Comparison of ENCODE assay signal across 10 cellular contexts in the genomic region with DNA sequence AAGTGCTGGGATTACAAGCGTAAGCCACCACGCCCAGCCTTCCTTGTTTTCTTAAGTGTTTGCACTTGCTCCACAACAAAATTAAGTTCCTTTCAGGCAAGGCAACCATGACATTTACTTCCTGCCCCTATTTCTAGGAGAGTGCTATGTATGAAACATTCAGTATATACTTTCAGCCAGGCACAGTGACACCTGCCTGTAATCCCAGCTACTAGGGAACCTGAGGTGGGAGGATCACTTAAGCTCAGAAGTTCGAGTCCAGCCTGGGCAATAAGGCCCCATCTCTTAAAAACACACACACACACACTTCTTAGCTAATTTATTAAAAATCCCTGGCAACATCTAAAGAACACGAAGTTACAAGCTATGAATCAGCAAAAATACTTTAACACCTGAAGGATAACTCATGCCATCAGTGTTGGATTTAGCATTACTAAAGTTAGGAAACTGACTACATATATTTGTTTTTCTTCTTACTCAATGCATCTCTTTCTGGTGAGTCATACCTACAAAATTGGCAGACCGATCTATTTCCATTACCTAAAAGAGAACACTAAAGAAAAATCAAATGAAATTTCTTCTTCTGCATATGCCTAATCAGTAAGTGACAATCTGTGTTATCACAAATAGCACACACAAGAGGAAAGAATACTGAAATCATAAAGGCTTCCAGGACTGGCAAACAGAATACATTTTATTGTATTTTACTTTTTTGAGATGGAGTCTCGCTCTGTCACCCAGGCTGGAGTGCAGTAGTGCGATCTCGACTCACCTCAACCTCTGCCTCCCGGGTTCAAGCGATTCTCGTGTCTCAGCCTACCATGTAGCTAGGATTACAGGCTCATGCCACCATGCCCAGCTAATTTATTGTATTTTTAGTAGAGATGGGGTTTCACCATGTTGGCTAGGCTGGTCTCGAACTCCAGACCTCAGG. TPM values are rescaled to one million over a fixed set of nuclear protein-coding genes. Genes with fewer than 3 reads are reported as not detected.
A peak's percentile ranks its signal among the peaks of the same experiment; 100 is the strongest.
DNase-seq lines count a peak whose midpoint lies in the region; ATAC-seq and TF ChIP-seq lines count a peak whose summit lies in the region.
"Had no signal": no experiment of that assay in that cellular context is flagged by ENCODE, and none has a peak within 500 bp of the region (broad histone marks: within the 10 kb centered on the region; RNA-seq: fewer than 3 reads in every experiment).

No MANE protein-coding gene starts in this region.

- peak overlapping the region; percentile 94 for H2BK120ac ChIP-seq in IMR-90 (ENCODE audit: low read depth, low read length)
- no peak overlapping the region for H2BK120ac ChIP-seq in mesenchymal stem cell (ENCODE audit: low read depth, low read length)

- peak overlapping the region; percentile 79 for H4K91ac ChIP-seq in IMR-90 (ENCODE audit: insufficient read depth, low read depth, low read length)
- H4K91ac ChIP-seq in mesenchymal stem cell (ENCODE audit: low read length), result no peak overlapping the region

- H4K20me1 ChIP-seq in IMR-90 (ENCODE audit: insufficient read depth, low read length) (peaks cover 3% of the 10 kb centered on the region; the same call in 1 of the 2 replicates), neural progenitor cell (ENCODE audit: low read depth) (peaks cover 8% of the 10 kb centered on the region)

- intact Hi-C loops in IMR-90 (cut with micrococcal nuclease), result no loop called here

- H3K79me1 ChIP-seq in IMR-90 (ENCODE audit: low read depth in 1 of 2, low read length in 2 of 2) (peaks cover 20 to 53% of the 10 kb centered on the region in 2 experiments), mesenchymal stem cell (replicated peaks; ENCODE audit: low read length, poor library complexity, severe bottlenecking) (no peaks in the 10 kb centered on the region)

- in situ Hi-C loops in IMR-90 (cut with MboI; ENCODE audit: low sequenced_read_pairs), result no loop called here

- peak overlapping the region; percentile 84 for H2AK9ac ChIP-seq in IMR-90 (replicated peaks; ENCODE audit: low read depth, low read length, poor library complexity)

- no peak overlapping the region for H3K4me3 Mint-ChIP-seq in neural progenitor cell

- H3K9me3 Mint-ChIP-seq in neural progenitor cell, result no peaks in the 10 kb centered on the region

- peak overlapping the region; percentile 55 for H4K5ac ChIP-seq in IMR-90 (ENCODE audit: low read depth, low read length)

- CTCF ChIA-PET in AG04449 (lab: Yijun Ruan, JAX) (interaction anchor here (2.5 kb wide), 1 partner anchor 62 kb away, joined by 8 read pairs; no protein-coding TSS in a partner anchor), IMR-90 (lab: Yijun Ruan, JAX) (interaction anchor here (0.6 kb wide), 1 partner anchor 87 kb away, joined by 4 read pairs; no protein-coding TSS in a partner anchor)

- H3K4me1 Mint-ChIP-seq in neural progenitor cell, result no peaks in the 10 kb centered on the region

- H2AFZ ChIP-seq in IMR-90 (replicated peaks; ENCODE audit: low read length, poor library complexity), result peak overlapping the region; percentile 49
- H2AFZ ChIP-seq in mesenchymal stem cell (ENCODE audit: low read depth, low read length), result no peak overlapping the region
- no peak overlapping the region for H2AFZ ChIP-seq in neural progenitor cell (replicated peaks)

- H3K23ac ChIP-seq in IMR-90 (ENCODE audit: low read depth, low read length) (peak overlapping the region; percentile 77), mesenchymal stem cell (ENCODE audit: low read length in 2 of 2) (no peak overlapping the region)

- H3K4me3 ChIP-seq in AG04449 (ENCODE audit: low read depth, low read length), result no peak overlapping the region
- H3K4me3 ChIP-seq in IMR-90 (ENCODE audit: insufficient read depth, low read depth, low read length), result no peak overlapping the region
- H3K4me3 ChIP-seq in coronary artery, result peak overlapping the region; percentile 59
- no peak overlapping the region for H3K4me3 ChIP-seq in mesenchymal stem cell (ENCODE audit: insufficient read depth in 1 of 2, low read depth in 1 of 2, low read length in 2 of 2)
- no peak overlapping the region for H3K4me3 ChIP-seq in tibial nerve
- no peak overlapping the region for H3K4me3 ChIP-seq in neural progenitor cell

- peak overlapping the region; percentile 98 for H2BK20ac ChIP-seq in IMR-90 (ENCODE audit: low read depth, low read length)

- DNase-seq in AG04449 (ENCODE audit: low read depth, low spot score) (peak; percentile 69), IMR-90 (peak; percentile 96), coronary artery (ENCODE audit: low spot score) (no peak), mesenchymal stem cell (peak; percentile 71), tibial nerve (ENCODE audit: low spot score in 2 of 2) (no peak), neural progenitor cell (ENCODE audit: low spot score) (no peak), cerebellum (ENCODE audit: low spot score) (no peak)
- DNase-seq: activated CD8-positive, alpha-beta memory T cell treated with anti-CD3 and anti-CD28 coated beads for 24 hours; NCI-H1930 had no signal

- H3K4me1 ChIP-seq in IMR-90 (ENCODE audit: control insufficient read depth, insufficient read depth, low read length) (peaks cover 12% of the 10 kb centered on the region; the same call in 1 of the 2 replicates), mesenchymal stem cell (ENCODE audit: control insufficient read depth, insufficient read depth, low read depth, low read length) (peaks cover 5% of the 10 kb centered on the region), tibial nerve (peaks cover 0 to 33% (median 0%) of the 10 kb centered on the region in 4 donors), neural progenitor cell (peaks cover 17% of the 10 kb centered on the region)

- peak overlapping the region; percentile 21; the same call in 1 of the 2 replicates for H3K4me2 ChIP-seq in IMR-90 (ENCODE audit: low read depth, low read length)
- no peak overlapping the region for H3K4me2 ChIP-seq in mesenchymal stem cell (ENCODE audit: low read length, poor library complexity, severe bottlenecking)
- no peak overlapping the region for H3K4me2 ChIP-seq in neural progenitor cell

- no peaks in the 10 kb centered on the region for H3F3A ChIP-seq in neural progenitor cell (ENCODE audit: low read depth)

- TF ChIP-seq CTCF in AG04449 (IDR thresholded peaks at IDR 0.05; ENCODE audit: insufficient read depth, low read length, missing control alignments) (no peak), IMR-90 (conservative IDR thresholded peaks at IDR 0.05; ENCODE audit: low read depth, low read length) (no peak), coronary artery (IDR thresholded peaks at IDR 0.05) (no peak), tibial nerve (IDR thresholded peaks at IDR 0.05) (no peak), neural progenitor cell (IDR thresholded peaks at IDR 0.05) (no peak)

- H3K4ac ChIP-seq in IMR-90 (ENCODE audit: low read depth, low read length) (peak overlapping the region; percentile 94), mesenchymal stem cell (ENCODE audit: low read depth in 1 of 2, low read length in 2 of 2) (no peak overlapping the region)

- no TSS peak for BruUV-seq in IMR-90 (replicated peaks; lab: Mats Ljungman, UMichigan)

- H3K9me1 ChIP-seq in IMR-90 (ENCODE audit: insufficient read depth, low read length), result peaks cover 8% of the 10 kb centered on the region

- no peaks in the 10 kb centered on the region for H3K27me3 Mint-ChIP-seq in neural progenitor cell (ENCODE audit: insufficient read depth, low read depth)

- H3K9me3 ChIP-seq in IMR-90 (ENCODE audit: control insufficient read depth, insufficient read depth, low read length) (no peaks in the 10 kb centered on the region), mesenchymal stem cell (ENCODE audit: control insufficient read depth, low read length) (no peaks in the 10 kb centered on the region), tibial nerve (no peaks in the 10 kb centered on the region), neural progenitor cell (ENCODE audit: low read depth) (no peaks in the 10 kb centered on the region)

- H3K36me3 Mint-ChIP-seq in neural progenitor cell, result peaks cover 3% of the 10 kb centered on the region

- TF ChIP-seq EP300 in tibial nerve (IDR thresholded peaks at IDR 0.05), result no peak

- H2BK5ac ChIP-seq in IMR-90 (ENCODE audit: low read depth, low read length, poor library complexity, severe bottlenecking), result peak overlapping the region; percentile 98
- H2BK5ac ChIP-seq in mesenchymal stem cell (ENCODE audit: low read depth, low read length, poor library complexity, severe bottlenecking), result peak overlapping the region; percentile 81

- POLR2A ChIA-PET in AG04449 (lab: Yijun Ruan, JAX) (interaction anchor here (0.6 kb wide), 1 partner anchor 31 kb away, joined by 6 read pairs; no protein-coding TSS in a partner anchor), IMR-90 (lab: Charles Lee; ENCODE audit: unreplicated experiment) (interaction anchor here (0.7 kb wide), 1 partner anchor 13 kb away, joined by 12 read pairs; no protein-coding TSS in a partner anchor)

- H3K9ac ChIP-seq in IMR-90 (ENCODE audit: low read depth, low read length), result no peak overlapping the region
- H3K9ac ChIP-seq in mesenchymal stem cell (ENCODE audit: low read length), result peak overlapping the region; percentile 73
- no peak overlapping the region for H3K9ac ChIP-seq in neural progenitor cell

- peak; percentile 74 for ATAC-seq in IMR-90 (ENCODE audit: low read depth)
- ATAC-seq in GM18867 (IDR thresholded peaks at IDR 0.05; ENCODE audit: unreplicated experiment), result no peak

- H3K27me3 ChIP-seq in IMR-90 (ENCODE audit: control insufficient read depth, insufficient read depth, low read length), result no peaks in the 10 kb centered on the region
- no peaks in the 10 kb centered on the region for H3K27me3 ChIP-seq in mesenchymal stem cell (ENCODE audit: control insufficient read depth in 1 of 2, insufficient read depth in 1 of 2, low read length in 2 of 2)
- no peaks in the 10 kb centered on the region for H3K27me3 ChIP-seq in tibial nerve
- H3K27me3 ChIP-seq in neural progenitor cell, result no peaks in the 10 kb centered on the region

- H3K36me3 ChIP-seq in IMR-90 (ENCODE audit: control insufficient read depth, insufficient read depth, low read length) (peaks cover 2% of the 10 kb centered on the region), mesenchymal stem cell (ENCODE audit: control insufficient read depth in 1 of 2, insufficient read depth in 2 of 2, low read depth in 1 of 2, low read length in 2 of 2) (peaks cover 3 to 31% of the 10 kb centered on the region in 2 experiments), tibial nerve (peaks cover 0 to 21% (median 0%) of the 10 kb centered on the region in 3 donors), neural progenitor cell (no peaks in the 10 kb centered on the region)

- H3K27ac Mint-ChIP-seq in neural progenitor cell, result no peak overlapping the region

- H2AK5ac ChIP-seq in IMR-90 (ENCODE audit: low read depth, low read length), result peak overlapping the region; percentile 96
- H2AK5ac ChIP-seq in mesenchymal stem cell (ENCODE audit: low read length, severe bottlenecking), result peak overlapping the region; percentile 36

- WGBS in IMR-90 (ENCODE audit: extremely low coverage in 2 of 2, insufficient read length in 1 of 2), 2 experiments, result 100% methylated on average over 1 of the region's 12 CpGs; no CpG with 5 or more reads in 1 of the 2 experiments
- 76% methylated on average over 11 of the region's 12 CpGs for WGBS in mesenchymal stem cell
- WGBS in tibial nerve, 2 donors, result 83 to 88% methylated on average over 12 of the region's 12 CpGs

- TF ChIP-seq POLR2A in IMR-90 (IDR thresholded peaks at IDR 0.05; ENCODE audit: low read depth, low read length) (no peak), tibial nerve (IDR thresholded peaks at IDR 0.05) (no peak)

- H3K27ac ChIP-seq in IMR-90 (ENCODE audit: insufficient read depth, low read length) (peak overlapping the region; percentile 73), coronary artery (peak overlapping the region; percentile 87 to 88), mesenchymal stem cell (ENCODE audit: low read length, poor library complexity, severe bottlenecking) (peak overlapping the region; percentile 97), tibial nerve (peak overlapping the region in 2 of 4 donors; percentile 38 to 44), neural progenitor cell (no peak overlapping the region)

- no peak for TF ChIP-seq RAD21 in IMR-90 (IDR thresholded peaks at IDR 0.05; ENCODE audit: low read length)

- H2BK12ac ChIP-seq in mesenchymal stem cell (ENCODE audit: low read length in 2 of 2), result no peak overlapping the region

- peaks cover 3% of the 10 kb centered on the region for H3K79me2 ChIP-seq in neural progenitor cell (ENCODE audit: low read depth)

- H3K56ac ChIP-seq in IMR-90 (ENCODE audit: extremely low read depth, insufficient read depth, low read length), result peak overlapping the region; percentile 70

- dilution Hi-C loops in IMR-90 (cut with HindIII; ENCODE audit: low sequenced_read_pairs, unreplicated experiment), result no loop called here

- H3K18ac ChIP-seq in IMR-90 (ENCODE audit: low read depth, low read length) (peak overlapping the region; percentile 53), mesenchymal stem cell (ENCODE audit: low read depth in 1 of 2, low read length in 2 of 2) (no peak overlapping the region)

- H3K14ac ChIP-seq in IMR-90 (replicated peaks; ENCODE audit: low read depth, low read length) (peak overlapping the region; percentile 78), mesenchymal stem cell (ENCODE audit: low read length in 2 of 2) (no peak overlapping the region)

- peak overlapping the region in 1 of 2 experiments; percentile 89; a peak in 2 of 4 replicates for H4K8ac ChIP-seq in IMR-90 (ENCODE audit: low read depth in 2 of 2, low read length in 2 of 2)
- no peak overlapping the region for H4K8ac ChIP-seq in mesenchymal stem cell (ENCODE audit: low read length)

- H2BK15ac ChIP-seq in IMR-90 (ENCODE audit: low read depth, low read length), result peak overlapping the region; percentile 81; the same call in 2 of the 3 replicates
- H2BK15ac ChIP-seq in mesenchymal stem cell (ENCODE audit: low read depth, poor library complexity, severe bottlenecking), result no peak overlapping the region

RNA-seq across cellular contexts. Expression of gene RNF115, which starts 41.5 kb away (rescaled TPM):
- total RNA-seq in IMR-90 (2012; rRNA removed), result 22.5 and 22.9 TPM in 2 replicates
- polyA plus RNA-seq in IMR-90 (2012; rRNA removed), result 11.5 and 13.5 TPM in 2 replicates
- polyA plus RNA-seq in IMR-90 (2012; cell fraction: cytosol; rRNA removed), result 3.0 and 3.1 TPM in 2 replicates
- polyA plus RNA-seq in IMR-90 (2012; cell fraction: nucleus; rRNA removed; ENCODE audit: low replicate concordance), result 5.6 and 33.2 TPM in 2 replicates
- 11.4 TPM for polyA plus RNA-seq in mesenchymal stem cell (2013, experiment 1 of 2)
- polyA plus RNA-seq in mesenchymal stem cell (2013, experiment 2 of 2), result 12.7 TPM
- total RNA-seq in tibial nerve, result 10 to 100 TPM; 23.7 to 24.9 (median 23.8) TPM
- total RNA-seq in neural progenitor cell (ENCODE audit: low replicate concordance), result 9.7 and 12.9 TPM in 2 replicates
- total RNA-seq in cerebellum, result 31.2 TPM

RNA-seq across cellular contexts. Expression of gene POLR3C, which starts 41.6 kb away (rescaled TPM):
- total RNA-seq in IMR-90 (2012; rRNA removed), result 69.4 and 94.1 TPM in 2 replicates
- polyA plus RNA-seq in IMR-90 (2012; rRNA removed), result 47.0 and 49.4 TPM in 2 replicates
- 22.2 and 44.4 TPM in 2 replicates for polyA plus RNA-seq in IMR-90 (2012; cell fraction: cytosol; rRNA removed)
- 20.9 and 66.4 TPM in 2 replicates for polyA plus RNA-seq in IMR-90 (2012; cell fraction: nucleus; rRNA removed; ENCODE audit: low replicate concordance)
- polyA plus RNA-seq in mesenchymal stem cell (2013, experiment 1 of 2), result 22.4 TPM
- polyA plus RNA-seq in mesenchymal stem cell (2013, experiment 2 of 2), result 22.5 TPM
- 10 to 100 TPM; 25.9 to 39.6 (median 37.8) TPM for total RNA-seq in tibial nerve
- 15.6 and 29.5 TPM in 2 replicates for total RNA-seq in neural progenitor cell (ENCODE audit: low replicate concordance)
- 21.5 TPM for total RNA-seq in cerebellum

Comparison
In these comparisons a context has a peak if more than half of its experiments do, and no peak if none do; other contexts are left out.
1. DNase-seq: peak in AG04449 (single experiment), IMR-90 (single experiment) and mesenchymal stem cell (single experiment); none in coronary artery (single experiment), tibial nerve (0 of 2), neural progenitor cell (single experiment) and cerebellum (single experiment).